7 cellular contexts compared by ENCODE assay signal in genomic region chr22:17370036-17370765, GRCh38. TPM values are rescaled to one million over a fixed set of nuclear protein-coding genes. Genes with fewer than 3 reads are reported as not detected.
DNase-seq lines count a peak whose midpoint lies in the region; ATAC-seq and TF ChIP-seq lines count a peak whose summit lies in the region.

No MANE protein-coding gene starts in this region.

- H3K27me3 Mint-ChIP-seq in activated naive CD8-positive, alpha-beta T cell treated with anti-CD3 and anti-CD28 coated beads, Interleukin-2, amount 10 ng/mL, durations not matched to agents 7 days and 5 days, result peaks cover 58% of the 10 kb centered on the region

- intact Hi-C loops in spleen (cut with DNase I; ENCODE audit: low total_unique reads), result no loop called here

- H3K4me3 Mint-ChIP-seq in activated naive CD8-positive, alpha-beta T cell treated with anti-CD3 and anti-CD28 coated beads, Interleukin-2, amount 10 ng/mL, durations not matched to agents 7 days and 5 days, result no peak overlapping the region

- no peak for TF ChIP-seq POLR2A in spleen (IDR thresholded peaks at IDR 0.05)

- peaks cover 6 to 50% (median 29%) of the 10 kb centered on the region in 6 donors for H3K4me1 ChIP-seq in spleen

- H3K36me3 ChIP-seq in spleen, result no peaks in the 10 kb centered on the region

- H3K9me3 ChIP-seq in spleen, result no peaks in the 10 kb centered on the region

- peak overlapping the region in 3 of 8 donors; percentile 45 to 64 (median 48) for H3K27ac ChIP-seq in spleen

- TF ChIP-seq CTCF in spleen (IDR thresholded peaks at IDR 0.05 in 8 of 11, conservative IDR thresholded peaks at IDR 0.05 in 3 of 11), result no peak

- peaks cover 21% of the 10 kb centered on the region for H3K4me1 Mint-ChIP-seq in activated naive CD8-positive, alpha-beta T cell treated with anti-CD3 and anti-CD28 coated beads, Interleukin-2, amount 10 ng/mL, durations not matched to agents 7 days and 5 days

- H3K9me3 Mint-ChIP-seq in activated naive CD8-positive, alpha-beta T cell treated with anti-CD3 and anti-CD28 coated beads, Interleukin-2, amount 10 ng/mL, durations not matched to agents 7 days and 5 days, result no peaks in the 10 kb centered on the region

- H3K4me3 ChIP-seq in spleen, result peak overlapping the region; percentile 35 to 80 (median 53)

- peaks cover 8 to 84% (median 58%) of the 10 kb centered on the region in 7 donors for H3K27me3 ChIP-seq in spleen (replicated peaks in 1 of 7)

- 2 to 9% (median 2%) methylated on average over 32 to 87 of the region's 87 CpGs for WGBS in spleen, 5 donors

- peaks cover 3% of the 10 kb centered on the region for H3K36me3 Mint-ChIP-seq in activated naive CD8-positive, alpha-beta T cell treated with anti-CD3 and anti-CD28 coated beads, Interleukin-2, amount 10 ng/mL, durations not matched to agents 7 days and 5 days

- no peak for DNase-seq in activated naive CD8-positive, alpha-beta T cell treated with anti-CD3 and anti-CD28 coated beads, Interleukin-2, amount 10 ng/mL, durations not matched to agents 7 days and 5 days
- DNase-seq in iPS-NIHi11 (ENCODE audit: low spot score) (peak; percentile 31), spleen (peak; percentile 73), AG20443 (ENCODE audit: low spot score) (no peak)
- no peak for DNase-seq in activated CD4-positive, alpha-beta T cell treated with anti-CD3 and anti-CD28 coated beads for 48 hours

- POLR2A ChIA-PET in activated naive CD8-positive, alpha-beta T cell treated with anti-CD3 and anti-CD28 coated beads, Interleukin-2, amount 10 ng/mL, durations not matched to agents 7 days and 5 days (lab: Charles Lee), result no interaction called here

- H3K27ac Mint-ChIP-seq in activated naive CD8-positive, alpha-beta T cell treated with anti-CD3 and anti-CD28 coated beads, Interleukin-2, amount 10 ng/mL, durations not matched to agents 7 days and 5 days, result no peak overlapping the region

- ATAC-seq in HG02759 (IDR thresholded peaks at IDR 0.05; ENCODE audit: unreplicated experiment) (peak; percentile 15), HG03521 (IDR thresholded peaks at IDR 0.05; ENCODE audit: unreplicated experiment) (no peak)
- ATAC-seq in activated naive CD8-positive, alpha-beta T cell treated with anti-CD3 and anti-CD28 coated beads, Interleukin-2, amount 10 ng/mL, durations not matched to agents 7 days and 5 days (ENCODE audit: low read depth), result peak; percentile 12

RNA-seq across cellular contexts. Expression of gene CECR2, which starts 0.9 kb away (rescaled TPM):
- under 1 TPM in 1 of 2 experiments, not detected in 1; 0.06 TPM for total RNA-seq in activated naive CD8-positive, alpha-beta T cell treated with anti-CD3 and anti-CD28 coated beads, Interleukin-2, amount 10 ng/mL, durations not matched to agents 7 days and 5 days
- 1 to 10 TPM in 5 of 7 donors, under 1 TPM in 2; 0.59 to 3.0 (median 1.2) TPM for total RNA-seq in spleen
- under 1 TPM; 0.05 to 0.22 (median 0.13) TPM for polyA plus RNA-seq in spleen

Comparison
In these comparisons a context has a peak if more than half of its experiments do, and no peak if none do; other contexts are left out.
1. DNase-seq: peak in iPS-NIHi11 (single experiment) and spleen (single experiment); none in activated naive CD8-positive, alpha-beta T cell treated with anti-CD3 and anti-CD28 coated beads, Interleukin-2, amount 10 ng/mL, durations not matched to agents 7 days and 5 days (single experiment), AG20443 (single experiment) and activated CD4-positive, alpha-beta T cell treated with anti-CD3 and anti-CD28 coated beads for 48 hours (single experiment).